Comparison of ENCODE assay signal across 9 cellular contexts in genomic region chr1:94094466-94095111, GRCh38. TPM values are rescaled to one million over a fixed set of nuclear protein-coding genes. Genes with fewer than 3 reads are reported as not detected.
DNase-seq lines count a peak whose midpoint lies in the region; ATAC-seq and TF ChIP-seq lines count a peak whose summit lies in the region.
"Had no signal": no experiment of that assay in that cellular context is flagged by ENCODE, and none has a peak within 500 bp of the region (broad histone marks: within the 10 kb centered on the region; RNA-seq: fewer than 3 reads in every experiment).

No MANE protein-coding gene starts in this region.

- WGBS in adrenal gland, 4 donors: 55 to 65% (median 64%) methylated on average over 12 to 14 of the region's 14 CpGs
- 23 to 31% (median 28%) methylated on average over 14 of the region's 14 CpGs for WGBS in psoas muscle, 3 donors

- H3K9me3 ChIP-seq in adrenal gland (replicated peaks in 1 of 3) (no peaks in the 10 kb centered on the region), psoas muscle (no peaks in the 10 kb centered on the region)

- TF ChIP-seq CTCF in adrenal gland (IDR thresholded peaks at IDR 0.05): no peak
- TF ChIP-seq CTCF in psoas muscle (IDR thresholded peaks at IDR 0.05): no peak

- H3K36me3 ChIP-seq in adrenal gland (replicated peaks in 1 of 2): no peaks in the 10 kb centered on the region
- no peaks in the 10 kb centered on the region for H3K36me3 ChIP-seq in psoas muscle (ENCODE audit: insufficient read depth in 1 of 2, low read depth in 1 of 2)

- TF ChIP-seq POLR2A in adrenal gland (IDR thresholded peaks at IDR 0.05): no peak

- H3K27ac ChIP-seq in adrenal gland (peak overlapping the region; percentile 26 to 84 (median 58)), psoas muscle (peak overlapping the region; percentile 68)

- H3K27me3 ChIP-seq in adrenal gland: no peaks in the 10 kb centered on the region
- no peaks in the 10 kb centered on the region for H3K27me3 ChIP-seq in psoas muscle (ENCODE audit: insufficient read depth in 3 of 3, low read length in 2 of 3)

- peak; percentile 45 for ATAC-seq in left ventricle myocardium superior
- peak in 2 of 4 donors; percentile 27 to 45 for ATAC-seq in psoas muscle
- no peak for ATAC-seq in GM19397 (IDR thresholded peaks at IDR 0.05; ENCODE audit: unreplicated experiment)
- ATAC-seq: T-helper 17 cell had no signal

- intact Hi-C loops in adrenal gland (cut with DNase I): no loop called here
- intact Hi-C loops in left ventricle myocardium superior (cut with micrococcal nuclease): no loop called here
- intact Hi-C loops in psoas muscle (cut with DNase I): no loop called here

- H3K4me3 ChIP-seq in adrenal gland (no peak overlapping the region), psoas muscle (peak overlapping the region; percentile 19)

- peak; percentile 67 for DNase-seq in CD1c-positive myeloid dendritic cell (ENCODE audit: extremely low spot score)
- DNase-seq in adrenal gland: peak; percentile 43 to 84 (median 73)
- peak; percentile 85 for DNase-seq in left ventricle myocardium superior
- peak; percentile 54 to 80 for DNase-seq in psoas muscle
- no peak for DNase-seq in NCI-H187 (lab: John Stamatoyannopoulos, UW)
- DNase-seq in NCI-H128 (lab: John Stamatoyannopoulos, UW; ENCODE audit: unreplicated experiment): no peak
- DNase-seq in SKM-1 treated with dmso at 0.1 percent for 144 hours (lab: John Stamatoyannopoulos, UW; ENCODE audit: unreplicated experiment): no peak
- DNase-seq: T-helper 17 cell had no signal

- H3K4me1 ChIP-seq in adrenal gland (replicated peaks in 1 of 2): peaks cover 30 to 61% of the 10 kb centered on the region in 2 donors
- peaks cover 38% of the 10 kb centered on the region for H3K4me1 ChIP-seq in psoas muscle

RNA-seq across cellular contexts. Expression of gene ABCA4, which starts 26.4 kb away (rescaled TPM):
- total RNA-seq in adrenal gland: 1 to 10 TPM in 1 of 8 donors, under 1 TPM in 6, not detected in 1; 0.04 to 1.9 (median 0.12) TPM
- polyA plus RNA-seq in adrenal gland: under 1 TPM; 0.10 to 0.40 (median 0.29) TPM
- total RNA-seq in left ventricle myocardium superior: 0.55 TPM
- under 1 TPM in 3 of 4 donors, not detected in 1; 0.09 to 0.32 (median 0.23) TPM for total RNA-seq in psoas muscle
- under 1 TPM in 2 of 3 donors, not detected in 1; 0.03 to 0.04 TPM for polyA plus RNA-seq in psoas muscle
- total RNA-seq: T-helper 17 cell had no signal

Comparison
In these comparisons a context has a peak if more than half of its experiments do, and no peak if none do; other contexts are left out.
1. DNase-seq: peak in CD1c-positive myeloid dendritic cell (single experiment), adrenal gland (7 of 7), left ventricle myocardium superior (single experiment) and psoas muscle (2 of 2); none in NCI-H187 (0 of 2), NCI-H128 (single experiment) and SKM-1 treated with dmso at 0.1 percent for 144 hours (single experiment).